Comparison of ENCODE assay signal across 19 cellular contexts in the genomic region with DNA sequence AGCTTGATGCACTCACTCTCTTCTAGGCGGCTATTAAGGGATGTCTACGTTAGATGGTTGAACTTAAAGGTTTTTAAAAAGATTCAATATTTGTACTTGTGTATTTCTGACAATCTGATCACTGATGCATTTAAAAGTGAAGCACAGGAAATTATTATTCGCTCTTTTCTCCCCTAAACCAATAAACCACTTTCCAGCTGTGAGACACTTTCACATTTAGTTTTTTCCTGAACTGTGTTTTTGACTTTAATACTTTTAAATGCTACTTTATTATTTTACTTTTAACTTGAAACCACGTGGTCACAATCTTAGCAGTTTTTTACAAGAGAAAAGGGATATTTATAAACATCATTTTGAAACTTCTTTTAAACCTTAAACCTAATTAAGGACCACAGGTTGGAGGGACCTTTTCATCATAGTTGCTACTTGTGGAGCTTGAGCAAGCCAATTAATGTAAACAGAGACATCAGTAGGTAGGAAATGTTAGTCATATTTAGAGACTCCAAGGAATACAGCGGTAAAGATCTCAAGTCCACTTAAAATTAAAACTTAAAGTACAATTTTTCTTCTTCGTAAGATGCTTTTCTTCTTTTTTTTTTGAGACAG. TPM values are rescaled to one million over a fixed set of nuclear protein-coding genes. Genes with fewer than 3 reads are reported as not detected.
DNase-seq lines count a peak whose midpoint lies in the region; ATAC-seq, FAIRE-seq and TF ChIP-seq lines count a peak whose summit lies in the region.
"Had no signal": no experiment of that assay in that cellular context is flagged by ENCODE, and none has a peak within 500 bp of the region (broad histone marks: within the 10 kb centered on the region; RNA-seq: fewer than 3 reads in every experiment).

No MANE protein-coding gene starts in this region.

- no peak overlapping the region for H3K4me3 ChIP-seq in BLaER1 treated with 17β-estradiol and CSF1 and Interleukin-3, amounts not matched to agents 10 nM and 100 nM
- no peak overlapping the region for H3K4me3 ChIP-seq in keratinocyte (ENCODE audit: control insufficient read depth in 2 of 3, extremely low read depth in 1 of 3, insufficient read depth in 2 of 3, low read depth in 1 of 3, low read length in 3 of 3)
- no peak overlapping the region for H3K4me3 ChIP-seq in esophagus muscularis mucosa
- H3K4me3 ChIP-seq: adrenal gland had no signal

- dilution Hi-C loops in keratinocyte (cut with MboI; ENCODE audit: extremely low pct_ligation_motif_present, low sequenced_read_pairs): no loop called here

- no peaks in the 10 kb centered on the region for H3K9me3 Mint-ChIP-seq in activated B cell treated with CpG ODN at 0.5 μM for 24 hours
- H3K9me3 Mint-ChIP-seq in T-cell: no peaks in the 10 kb centered on the region
- H3K9me3 Mint-ChIP-seq: activated T-helper 17 cell treated with anti-CD3 and anti-CD28 coated beads, Interleukin-2, amount 50 U/mL, for 72 hours; T-helper 2 cell treated with Interferon-gamma antibody and Interleukin-4, amounts not matched to agents 5 μg/mL and 100 μg/mL, for 36 hours had no signal

- H3K27me3 Mint-ChIP-seq in activated B cell treated with CpG ODN at 0.5 μM for 24 hours (no peaks in the 10 kb centered on the region), T-cell (no peaks in the 10 kb centered on the region)
- H3K27me3 Mint-ChIP-seq: activated T-helper 17 cell treated with anti-CD3 and anti-CD28 coated beads, Interleukin-2, amount 50 U/mL, for 72 hours had no signal

- H3K4me2 ChIP-seq in BLaER1 treated with 17β-estradiol and CSF1 and Interleukin-3, amounts not matched to agents 10 nM and 100 nM: peak overlapping the region in 6 of 11 experiments; percentile 8 to 55 (median 28); a peak in 9 of 22 replicates
- no peak overlapping the region for H3K4me2 ChIP-seq in keratinocyte (ENCODE audit: control insufficient read depth, extremely low read depth, insufficient read depth, low read depth, low read length)

- intact Hi-C loops in activated B cell treated with CpG ODN at 0.5 μM for 24 hours (cut with micrococcal nuclease): no loop called here
- intact Hi-C loops in esophagus muscularis mucosa (cut with DNase I): no loop called here

- TF ChIP-seq CTCF in D721Med (IDR thresholded peaks at IDR 0.05; ENCODE audit: insufficient read depth, missing control alignments) (no peak), activated B cell treated with CpG ODN at 0.5 μM for 24 hours (IDR thresholded peaks at IDR 0.05) (no peak), keratinocyte (optimal IDR thresholded peaks at IDR 0.05 in 1 of 3, IDR thresholded peaks at IDR 0.05 in 1 of 3, conservative IDR thresholded peaks at IDR 0.05 in 1 of 3; ENCODE audit: extremely low read depth in 1 of 3, insufficient read depth in 2 of 3, low read length in 3 of 3) (no peak), esophagus muscularis mucosa (IDR thresholded peaks at IDR 0.05) (no peak)

- H3K27ac ChIP-seq in BLaER1 treated with 17β-estradiol and CSF1 and Interleukin-3, amounts not matched to agents 10 nM and 100 nM: 0 out of 22 replicates have a peak overlapping the region, but pooled peaks of 1 of the 11 experiments have one; percentile 2
- H3K27ac ChIP-seq in keratinocyte (ENCODE audit: control insufficient read depth, insufficient read depth, low read length) (no peak overlapping the region), esophagus muscularis mucosa (replicated peaks in 1 of 4) (no peak overlapping the region)
- H3K27ac ChIP-seq: adrenal gland, neutrophil had no signal

- DNase-seq in D721Med (ENCODE audit: insufficient read length, low spot score) (no peak), activated B cell treated with CpG ODN at 0.5 μM for 24 hours (no peak), keratinocyte (ENCODE audit: low read depth, low spot score) (no peak), T-cell (no peak), esophagus muscularis mucosa (ENCODE audit: extremely low spot score) (no peak)
- DNase-seq: activated CD8-positive, alpha-beta memory T cell treated with anti-CD3 and anti-CD28 coated beads for 24 hours; adrenal gland; cortex of kidney; NCI-H2107; NCI-H510A; small intestine; stimulated activated CD4-positive, alpha-beta T cell treated with anti-CD3 and anti-CD28 coated beads, Interleukin-2, amount 100 ng/mL, for 24 hours; stimulated activated naive CD4-positive, alpha-beta T cell had no signal

- no peak overlapping the region for H3K4me3 Mint-ChIP-seq in activated B cell treated with CpG ODN at 0.5 μM for 24 hours
- H3K4me3 Mint-ChIP-seq in T-cell: no peak overlapping the region
- H3K4me3 Mint-ChIP-seq: activated T-helper 17 cell treated with anti-CD3 and anti-CD28 coated beads, Interleukin-2, amount 50 U/mL, for 72 hours; T-helper 2 cell treated with Interferon-gamma antibody and Interleukin-4, amounts not matched to agents 5 μg/mL and 100 μg/mL, for 36 hours had no signal

- H3K27ac Mint-ChIP-seq in activated B cell treated with CpG ODN at 0.5 μM for 24 hours (peak overlapping the region; percentile 0), T-cell (no peak overlapping the region)
- H3K27ac Mint-ChIP-seq: activated T-helper 17 cell treated with anti-CD3 and anti-CD28 coated beads, Interleukin-2, amount 50 U/mL, for 72 hours had no signal

- peaks cover 7 to 100% (median 58%) of the 10 kb centered on the region in 11 experiments; a peak in 20 of 22 replicates for H4K20me1 ChIP-seq in BLaER1 treated with 17β-estradiol and CSF1 and Interleukin-3, amounts not matched to agents 10 nM and 100 nM
- H4K20me1 ChIP-seq in keratinocyte (ENCODE audit: control insufficient read depth, extremely low read depth, insufficient read depth, low read length): no peaks in the 10 kb centered on the region

- no peak for TF ChIP-seq POLR2A in esophagus muscularis mucosa (IDR thresholded peaks at IDR 0.05; ENCODE audit: low read depth)

- FAIRE-seq in D721Med (lab: Jason Lieb, UNC) (peak; percentile 51), keratinocyte (lab: Jason Lieb, UNC) (peak; percentile 17)
- FAIRE-seq: endometrium, small intestine had no signal

- no peak overlapping the region for H2AFZ ChIP-seq in keratinocyte (ENCODE audit: control insufficient read depth, low read length)

- no peak for TF ChIP-seq EP300 in esophagus muscularis mucosa (IDR thresholded peaks at IDR 0.05)

- no peaks in the 10 kb centered on the region for H3K27me3 ChIP-seq in BLaER1 treated with 17β-estradiol and CSF1 and Interleukin-3, amounts not matched to agents 10 nM and 100 nM
- H3K27me3 ChIP-seq in keratinocyte (ENCODE audit: control insufficient read depth, extremely low read depth, insufficient read depth, low read length): no peaks in the 10 kb centered on the region
- H3K27me3 ChIP-seq in esophagus muscularis mucosa: no peaks in the 10 kb centered on the region
- H3K27me3 ChIP-seq: adrenal gland, neutrophil had no signal

- H3K9me3 ChIP-seq in BLaER1 treated with 17β-estradiol and CSF1 and Interleukin-3, amounts not matched to agents 10 nM and 100 nM (replicated peaks in 1 of 11): no peaks in the 10 kb centered on the region
- H3K9me3 ChIP-seq in keratinocyte (ENCODE audit: control insufficient read depth, low read depth, low read length): no peaks in the 10 kb centered on the region
- no peaks in the 10 kb centered on the region for H3K9me3 ChIP-seq in esophagus muscularis mucosa
- H3K9me3 ChIP-seq: adrenal gland had no signal

- POLR2A ChIA-PET in activated B cell treated with CpG ODN at 0.5 μM for 24 hours (lab: Charles Lee): interaction anchor here (1.4 kb wide), 1 partner anchor 9 kb away, joined by 6 read pairs; the partner anchor contains the start of gene WDR26
- POLR2A ChIA-PET in T-cell (lab: Charles Lee): interaction anchor here (0.5 to 1.8 kb wide), 7 partner anchors 9 to 1505 kb away, joined by 3 to 6 read pairs (median 3); no protein-coding TSS in a partner anchor

- 86% methylated on average over 6 of the region's 6 CpGs for WGBS in esophagus muscularis mucosa

- CTCF ChIA-PET in activated B cell treated with CpG ODN at 0.5 μM for 24 hours (lab: Charles Lee) (no interaction called here), T-cell (lab: Charles Lee) (interaction anchor here in 1 of 2 donors (0.6 kb wide), 1 partner anchor 1171 kb away, joined by 3 read pairs; no protein-coding TSS in a partner anchor)

- H3K9me1 ChIP-seq in keratinocyte (ENCODE audit: control insufficient read depth, extremely low read depth, insufficient read depth, low read length): no peaks in the 10 kb centered on the region

- ATAC-seq in activated B cell treated with CpG ODN at 0.5 μM for 24 hours (ENCODE audit: low read depth) (no peak), T-cell (replicated peaks in 1 of 4) (no peak), GM21528 (IDR thresholded peaks at IDR 0.05; ENCODE audit: low FRiP score, unreplicated experiment) (no peak)
- ATAC-seq: activated T-helper 17 cell treated with anti-CD3 and anti-CD28 coated beads, Interleukin-2, amount 50 U/mL, for 72 hours had no signal

- H3K4me1 ChIP-seq in BLaER1 treated with 17β-estradiol and CSF1 and Interleukin-3, amounts not matched to agents 10 nM and 100 nM: peaks cover 8 to 47% (median 28%) of the 10 kb centered on the region in 10 experiments; a peak in 19 of 20 replicates
- H3K4me1 ChIP-seq in keratinocyte (ENCODE audit: control insufficient read depth, extremely low read depth, insufficient read depth, low read length) (peaks cover 3% of the 10 kb centered on the region), esophagus muscularis mucosa (peaks cover 24 to 66% (median 56%) of the 10 kb centered on the region in 4 donors)

- peaks cover 82 to 97% (median 94%) of the 10 kb centered on the region in 11 experiments for H3K36me3 ChIP-seq in BLaER1 treated with 17β-estradiol and CSF1 and Interleukin-3, amounts not matched to agents 10 nM and 100 nM
- H3K36me3 ChIP-seq in keratinocyte (ENCODE audit: control insufficient read depth in 2 of 2, extremely low read depth in 1 of 2, insufficient read depth in 2 of 2, low read length in 2 of 2) (peaks cover 16 to 35% of the 10 kb centered on the region in 2 experiments), esophagus muscularis mucosa (peaks cover 39 to 68% (median 57%) of the 10 kb centered on the region in 4 donors)

- H3K9ac ChIP-seq in BLaER1 treated with 17β-estradiol and CSF1 and Interleukin-3, amounts not matched to agents 10 nM and 100 nM: peak overlapping the region in 3 of 11 experiments; percentile 15 to 57 (median 42); a peak in 4 of 22 replicates
- no peak overlapping the region for H3K9ac ChIP-seq in keratinocyte (ENCODE audit: control insufficient read depth, extremely low read depth, insufficient read depth, low read length)

- peaks cover 26% of the 10 kb centered on the region for H3K79me2 ChIP-seq in keratinocyte (ENCODE audit: control insufficient read depth, insufficient read depth, low read length)

- H3K36me3 Mint-ChIP-seq in activated B cell treated with CpG ODN at 0.5 μM for 24 hours (ENCODE audit: low read depth): peaks cover 73% of the 10 kb centered on the region
- peaks cover 48% of the 10 kb centered on the region for H3K36me3 Mint-ChIP-seq in T-cell

- H3K4me1 Mint-ChIP-seq in activated B cell treated with CpG ODN at 0.5 μM for 24 hours (peaks cover 30% of the 10 kb centered on the region), T-cell (peaks cover 54 to 56% (median 56%) of the 10 kb centered on the region in 3 donors)

RNA-seq across cellular contexts. Expression of gene WDR26, which starts 9.2 kb away (rescaled TPM):
- total RNA-seq in activated B cell treated with CpG ODN at 0.5 μM for 24 hours: 75.3 and 91.3 TPM in 2 replicates
- polyA plus RNA-seq in keratinocyte: 35.1 to 46.4 TPM (median 41.0 TPM) in 3 replicates
- polyA plus RNA-seq in keratinocyte (2011; ENCODE audit: low read depth): 67.6 TPM
- polyA plus RNA-seq in keratinocyte (2011; cell fraction: cytosol; rRNA removed): 38.4 and 57.2 TPM in 2 replicates
- polyA plus RNA-seq in keratinocyte (2011; cell fraction: nucleus; rRNA removed): 70.8 and 91.2 TPM in 2 replicates
- 46.2 and 62.6 TPM in 2 replicates for polyA plus RNA-seq in keratinocyte (2012; ENCODE audit: low replicate concordance)
- polyA minus RNA-seq in keratinocyte: 49.4 to 89.4 TPM (median 51.2 TPM) in 3 replicates
- 67.1 TPM for polyA minus RNA-seq in keratinocyte (2011; cell fraction: cytosol; rRNA and poly(A)+ RNA removed)
- 66.3 and 135 TPM in 2 replicates for polyA minus RNA-seq in keratinocyte (2011; cell fraction: nucleus; rRNA and poly(A)+ RNA removed)
- total RNA-seq in T-cell: 100 to 1,000 TPM in 2 of 5 donors, 10 to 100 TPM in 3; 90.7 to 166 (median 96.3) TPM
- 10 to 100 TPM; 74.9 to 84.7 (median 78.4) TPM for total RNA-seq in esophagus muscularis mucosa
